Comparison of ENCODE assay signal across 25 cellular contexts in genomic region chr6:12186543-12186942, GRCh38.
"Had no signal": no experiment of that assay in that cellular context is flagged by ENCODE, and none has a peak within 500 bp of the region (broad histone marks: within the 10 kb centered on the region; RNA-seq: fewer than 3 reads in every experiment).

No MANE protein-coding gene starts in this region.

- H3K9me3 Mint-ChIP-seq: dendritic cell treated with granulocyte-macrophage colony-stimulating factor and Interleukin-4, amounts not matched to agents 40 ng/mL and 50 ng/mL, for 4 days; effector memory CD8-positive, alpha-beta T cell; endodermal cell had no signal

- ATAC-seq: effector memory CD8-positive, alpha-beta T cell; esophagus mucosa; foreskin keratinocyte; gastroesophageal sphincter; heart left ventricle; heart right ventricle had no signal

- H3K36me3 ChIP-seq: colonic mucosa, esophagus muscularis mucosa, esophagus squamous epithelium, gastrocnemius medialis, gastroesophageal sphincter, heart left ventricle, heart right ventricle had no signal

- H3K27me3 Mint-ChIP-seq: dendritic cell treated with granulocyte-macrophage colony-stimulating factor and Interleukin-4, amounts not matched to agents 40 ng/mL and 50 ng/mL, for 4 days had no signal

- H3K27ac Mint-ChIP-seq: dendritic cell treated with granulocyte-macrophage colony-stimulating factor and Interleukin-4, amounts not matched to agents 40 ng/mL and 50 ng/mL, for 4 days; effector memory CD8-positive, alpha-beta T cell; endodermal cell had no signal

- H3K4me1 Mint-ChIP-seq: endodermal cell had no signal

- H3K27me3 ChIP-seq: colonic mucosa, dorsolateral prefrontal cortex, esophagus muscularis mucosa, esophagus squamous epithelium, foreskin keratinocyte, gastrocnemius medialis, gastroesophageal sphincter, heart left ventricle, heart right ventricle had no signal

- H3K4me3 Mint-ChIP-seq: dendritic cell treated with granulocyte-macrophage colony-stimulating factor and Interleukin-4, amounts not matched to agents 40 ng/mL and 50 ng/mL, for 4 days; effector memory CD8-positive, alpha-beta T cell; endodermal cell had no signal

- DNase-seq: colonic mucosa; cortex of kidney; dermis blood vessel endothelial cell; dorsolateral prefrontal cortex; effector CD4-positive, alpha-beta T cell; effector CD8-positive, alpha-beta T cell; effector memory CD4-positive, alpha-beta T cell; effector memory CD8-positive, alpha-beta T cell; endodermal cell; erythroblast; esophagus squamous epithelium; foreskin fibroblast; foreskin keratinocyte; foreskin melanocyte; gastrocnemius medialis; glutamatergic neuron; head of caudate nucleus; heart left ventricle; heart right ventricle had no signal

- H3K9me3 ChIP-seq: colonic mucosa, esophagus muscularis mucosa, esophagus squamous epithelium, gastrocnemius medialis, heart left ventricle, heart right ventricle had no signal

- H3K4me1 ChIP-seq: colonic mucosa, esophagus muscularis mucosa, esophagus squamous epithelium, gastrocnemius medialis, gastroesophageal sphincter, heart left ventricle, heart right ventricle had no signal

- H3K27ac ChIP-seq: colonic mucosa, coronary artery, dorsolateral prefrontal cortex, epithelial cell of prostate, esophagus muscularis mucosa, esophagus squamous epithelium, foreskin keratinocyte, gastrocnemius medialis, gastroesophageal sphincter, heart left ventricle, heart right ventricle had no signal

- H3K4me3 ChIP-seq: colonic mucosa, coronary artery, dorsolateral prefrontal cortex, esophagus muscularis mucosa, esophagus squamous epithelium, gastrocnemius medialis, gastroesophageal sphincter, heart left ventricle, heart right ventricle had no signal
